1 cellular context compared by ENCODE assay signal in genomic region chr12:56257071-56257470, GRCh38.
TF ChIP-seq lines count a peak whose summit lies in the region.

No MANE protein-coding gene starts in this region.

TF ChIP-seq in endothelial cell of umbilical vein, 7 proteins besides CTCF, POLR2A, EP300 and RAD21:
- TF ChIP-seq, protein P1, sequence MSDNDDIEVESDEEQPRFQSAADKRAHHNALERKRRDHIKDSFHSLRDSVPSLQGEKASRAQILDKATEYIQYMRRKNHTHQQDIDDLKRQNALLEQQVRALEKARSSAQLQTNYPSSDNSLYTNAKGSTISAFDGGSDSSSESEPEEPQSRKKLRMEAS (IDR thresholded peaks at IDR 0.05; ENCODE audit: insufficient read depth, insufficient read length), result no peak
- no peak for TF ChIP-seq MYC (IDR thresholded peaks at IDR 0.05; ENCODE audit: low read depth, low read length)
- TF ChIP-seq JUN (IDR thresholded peaks at IDR 0.05; ENCODE audit: borderline replicate concordance, insufficient read depth, insufficient read length, low read depth), result no peak
- no peak for TF ChIP-seq EZH2 (IDR thresholded peaks at IDR 0.05; ENCODE audit: borderline replicate concordance, low read depth, low read length, severe bottlenecking)
- TF ChIP-seq FOS (IDR thresholded peaks at IDR 0.05; ENCODE audit: borderline replicate concordance, insufficient read depth, low read length), result no peak
- TF ChIP-seq POLR2AphosphoS5 (IDR thresholded peaks at IDR 0.05; ENCODE audit: insufficient read depth, low read depth, low read length), result no peak
